In genomic region chr6:139148557-139149220, GRCh38 we compare ENCODE assay signal across 17 cellular contexts. TPM values are rescaled to one million over a fixed set of nuclear protein-coding genes. Genes with fewer than 3 reads are reported as not detected.
DNase-seq lines count a peak whose midpoint lies in the region; ATAC-seq and TF ChIP-seq lines count a peak whose summit lies in the region.
"Had no signal": no experiment of that assay in that cellular context is flagged by ENCODE, and none has a peak within 500 bp of the region (broad histone marks: within the 10 kb centered on the region; RNA-seq: fewer than 3 reads in every experiment).

No MANE protein-coding gene starts in this region.

- intact Hi-C loops in mucosa of descending colon (cut with DNase I, micrococcal nuclease), result no loop called here

- CTCF ChIA-PET in activated CD8-positive, alpha-beta T cell treated with anti-CD3 and anti-CD28 coated beads, Interleukin-2, amount 10 ng/mL, durations not matched to agents 7 days and 5 days (lab: Charles Lee), result interaction anchor here (1.0 to 4.3 kb wide), 7 partner anchors 8 to 221 kb away, joined by 3 to 24 read pairs (median 6); no protein-coding TSS in a partner anchor

- H3K9me3 Mint-ChIP-seq in activated CD8-positive, alpha-beta T cell treated with anti-CD3 and anti-CD28 coated beads, Interleukin-2, amount 10 ng/mL, durations not matched to agents 7 days and 5 days (ENCODE audit: insufficient read depth), result no peaks in the 10 kb centered on the region
- H3K9me3 Mint-ChIP-seq: endodermal cell, GM23338, nephron progenitor cell had no signal

- H3K9ac ChIP-seq in BLaER1 treated with 17β-estradiol and CSF1 and Interleukin-3, amounts not matched to agents 10 nM and 100 nM, result no peak overlapping the region

- no peak overlapping the region for H3K4me3 Mint-ChIP-seq in activated CD8-positive, alpha-beta T cell treated with anti-CD3 and anti-CD28 coated beads, Interleukin-2, amount 10 ng/mL, durations not matched to agents 7 days and 5 days
- H3K4me3 Mint-ChIP-seq: endodermal cell, GM23338, nephron progenitor cell had no signal

- H3K27me3 Mint-ChIP-seq in activated CD8-positive, alpha-beta T cell treated with anti-CD3 and anti-CD28 coated beads, Interleukin-2, amount 10 ng/mL, durations not matched to agents 7 days and 5 days (ENCODE audit: low read depth), result no peaks in the 10 kb centered on the region

- H3K27me3 ChIP-seq in BLaER1 treated with 17β-estradiol and CSF1 and Interleukin-3, amounts not matched to agents 10 nM and 100 nM, result no peaks in the 10 kb centered on the region
- H3K27me3 ChIP-seq: breast epithelium, right lobe of liver had no signal

- peak; percentile 44 for DNase-seq in DMS79 (lab: John Stamatoyannopoulos, UW)
- DNase-seq in activated CD8-positive, alpha-beta T cell treated with anti-CD3 and anti-CD28 coated beads, Interleukin-2, amount 10 ng/mL, durations not matched to agents 7 days and 5 days, result no peak
- DNase-seq in mucosa of descending colon, result no peak
- no peak for DNase-seq in DMS53 (lab: John Stamatoyannopoulos, UW)
- DNase-seq in HK-2 (ENCODE audit: unreplicated experiment), result no peak
- DNase-seq: endodermal cell; Kasumi-1; NCI-H1694 treated with DMSO at 0.1 percent for 48 hours; nephron progenitor cell; right lobe of liver; SHP77; stimulated activated CD4-positive, alpha-beta T cell treated with anti-CD3 and anti-CD28 coated beads, Interleukin-4, amount 100 ng/mL, for 1 hour; WERI-Rb-1 had no signal

- peaks cover 25% of the 10 kb centered on the region for H3K36me3 Mint-ChIP-seq in activated CD8-positive, alpha-beta T cell treated with anti-CD3 and anti-CD28 coated beads, Interleukin-2, amount 10 ng/mL, durations not matched to agents 7 days and 5 days (ENCODE audit: low read depth)

- H3K27ac Mint-ChIP-seq in activated CD8-positive, alpha-beta T cell treated with anti-CD3 and anti-CD28 coated beads, Interleukin-2, amount 10 ng/mL, durations not matched to agents 7 days and 5 days, result peak overlapping the region; percentile 74
- H3K27ac Mint-ChIP-seq: endodermal cell, nephron progenitor cell had no signal

- peaks cover 0 to 10% (median 0%) of the 10 kb centered on the region in 11 experiments; a peak in 4 of 22 replicates for H3K9me3 ChIP-seq in BLaER1 treated with 17β-estradiol and CSF1 and Interleukin-3, amounts not matched to agents 10 nM and 100 nM (replicated peaks in 1 of 11)
- no peaks in the 10 kb centered on the region for H3K9me3 ChIP-seq in mucosa of descending colon
- H3K9me3 ChIP-seq: breast epithelium, right lobe of liver had no signal

- no peak overlapping the region for H3K27ac ChIP-seq in BLaER1 treated with 17β-estradiol and CSF1 and Interleukin-3, amounts not matched to agents 10 nM and 100 nM
- H3K27ac ChIP-seq: breast epithelium, right lobe of liver, WERI-Rb-1 had no signal

- peak overlapping the region; percentile 21 to 84 (median 36); a peak in 21 of 22 replicates for H3K4me2 ChIP-seq in BLaER1 treated with 17β-estradiol and CSF1 and Interleukin-3, amounts not matched to agents 10 nM and 100 nM
- H3K4me2 ChIP-seq: GM23338 had no signal

- peaks cover 0 to 19% (median 9%) of the 10 kb centered on the region in 11 experiments; a peak in 10 of 22 replicates for H3K36me3 ChIP-seq in BLaER1 treated with 17β-estradiol and CSF1 and Interleukin-3, amounts not matched to agents 10 nM and 100 nM
- H3K36me3 ChIP-seq in mucosa of descending colon (ENCODE audit: low read depth), result no peaks in the 10 kb centered on the region
- H3K36me3 ChIP-seq: breast epithelium, right lobe of liver, WERI-Rb-1 had no signal

- POLR2A ChIA-PET in activated CD8-positive, alpha-beta T cell treated with anti-CD3 and anti-CD28 coated beads, Interleukin-2, amount 10 ng/mL, durations not matched to agents 7 days and 5 days (lab: Charles Lee), result interaction anchor here (1.1 to 2.0 kb wide), 4 partner anchors 9 to 14 kb away, joined by 3 to 7 read pairs (median 4); partner anchors contain the start of gene HECA

- no peak for TF ChIP-seq CTCF in mucosa of descending colon (IDR thresholded peaks at IDR 0.05)

- H4K20me1 ChIP-seq in BLaER1 treated with 17β-estradiol and CSF1 and Interleukin-3, amounts not matched to agents 10 nM and 100 nM, result peaks cover 58 to 100% (median 92%) of the 10 kb centered on the region in 11 experiments

- peaks cover 89% of the 10 kb centered on the region for H3K4me1 Mint-ChIP-seq in activated CD8-positive, alpha-beta T cell treated with anti-CD3 and anti-CD28 coated beads, Interleukin-2, amount 10 ng/mL, durations not matched to agents 7 days and 5 days (ENCODE audit: low read depth)

- H3K4me1 ChIP-seq in BLaER1 treated with 17β-estradiol and CSF1 and Interleukin-3, amounts not matched to agents 10 nM and 100 nM, result peaks cover 28 to 81% (median 42%) of the 10 kb centered on the region in 10 experiments
- peaks cover 32% of the 10 kb centered on the region for H3K4me1 ChIP-seq in mucosa of descending colon (ENCODE audit: low read depth)
- H3K4me1 ChIP-seq: breast epithelium had no signal

- no peak overlapping the region for H3K4me3 ChIP-seq in BLaER1 treated with 17β-estradiol and CSF1 and Interleukin-3, amounts not matched to agents 10 nM and 100 nM
- no peak overlapping the region for H3K4me3 ChIP-seq in mucosa of descending colon
- H3K4me3 ChIP-seq: breast epithelium, GM23338, right lobe of liver had no signal

- no peak for ATAC-seq in activated CD8-positive, alpha-beta T cell treated with anti-CD3 and anti-CD28 coated beads, Interleukin-2, amount 10 ng/mL, durations not matched to agents 7 days and 5 days
- peak; percentile 26 for ATAC-seq in mucosa of descending colon
- ATAC-seq in HG02970 (IDR thresholded peaks at IDR 0.05; ENCODE audit: low FRiP score, unreplicated experiment), result no peak
- ATAC-seq: GM23338, right lobe of liver had no signal

RNA-seq across cellular contexts. Expression of gene HECA, which starts 13.8 kb away (rescaled TPM):
- total RNA-seq in activated CD8-positive, alpha-beta T cell treated with anti-CD3 and anti-CD28 coated beads, Interleukin-2, amount 10 ng/mL, durations not matched to agents 7 days and 5 days, result 10 to 100 TPM; 33.9 to 34.4 TPM
- total RNA-seq in mucosa of descending colon, result 10 to 100 TPM; 30.8 to 43.2 (median 40.4) TPM
